ENCODE assay signal across 20 cellular contexts in the genomic region with DNA sequence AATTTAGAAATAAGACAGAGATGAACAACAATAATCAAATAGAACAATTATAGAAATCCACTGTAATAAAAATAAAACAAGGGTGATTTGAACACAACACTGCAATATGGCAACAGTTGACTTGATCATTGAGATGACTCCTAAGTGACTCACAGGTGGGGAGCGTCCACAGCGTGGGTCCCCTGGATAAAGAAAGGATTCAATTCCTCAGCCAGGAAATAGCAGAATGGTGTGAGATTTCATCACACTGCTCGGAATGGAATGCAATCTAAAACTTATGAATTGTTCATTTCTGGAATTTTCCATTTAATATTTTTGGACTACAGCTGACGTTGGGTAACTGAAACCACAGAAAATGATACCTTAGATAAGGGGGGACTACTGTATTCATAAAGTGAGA.
A peak's percentile ranks its signal among the peaks of the same experiment; 100 is the strongest.
DNase-seq lines count a peak whose midpoint lies in the region; ATAC-seq and TF ChIP-seq lines count a peak whose summit lies in the region.
"Had no signal": no experiment of that assay in that cellular context is flagged by ENCODE, and none has a peak within 500 bp of the region (broad histone marks: within the 10 kb centered on the region; RNA-seq: fewer than 3 reads in every experiment).

No MANE protein-coding gene starts in this region.

- peak overlapping the region; percentile 74 for H3K27ac Mint-ChIP-seq in MCF 10A (ENCODE audit: low read depth, unreplicated experiment)
- no peak overlapping the region for H3K27ac Mint-ChIP-seq in activated T-helper 17 cell treated with anti-CD3 and anti-CD28 coated beads, Interleukin-2, amount 50 U/mL, for 72 hours
- H3K27ac Mint-ChIP-seq: activated CD8-positive, alpha-beta memory T cell treated with anti-CD3 and anti-CD28 coated beads, Interleukin-2, amount 10 ng/mL, durations not matched to agents 7 days and 5 days; activated naive CD4-positive, alpha-beta T cell treated with anti-CD3 and anti-CD28 coated beads, Interleukin-2, amount 10 ng/mL, durations not matched to agents 7 days and 5 days; CD8-positive, alpha-beta memory T cell; naive thymus-derived CD8-positive, alpha-beta T cell had no signal

- no peak overlapping the region for H3K4me3 Mint-ChIP-seq in MCF 10A (ENCODE audit: unreplicated experiment)
- no peak overlapping the region for H3K4me3 Mint-ChIP-seq in activated T-helper 17 cell treated with anti-CD3 and anti-CD28 coated beads, Interleukin-2, amount 50 U/mL, for 72 hours
- H3K4me3 Mint-ChIP-seq: activated CD8-positive, alpha-beta memory T cell treated with anti-CD3 and anti-CD28 coated beads, Interleukin-2, amount 10 ng/mL, durations not matched to agents 7 days and 5 days; activated naive CD4-positive, alpha-beta T cell treated with anti-CD3 and anti-CD28 coated beads, Interleukin-2, amount 10 ng/mL, durations not matched to agents 7 days and 5 days; CD8-positive, alpha-beta memory T cell; naive thymus-derived CD8-positive, alpha-beta T cell had no signal

- no peak overlapping the region for H3K4me3 ChIP-seq in breast epithelium
- H3K4me3 ChIP-seq in fibroblast of the aortic adventitia (ENCODE audit: low read depth, low read length): no peak overlapping the region
- H3K4me3 ChIP-seq: left lung, psoas muscle had no signal

- no peaks in the 10 kb centered on the region for H3K36me3 ChIP-seq in breast epithelium
- H3K36me3 ChIP-seq: left lung had no signal

- intact Hi-C loops in MCF 10A (cut with micrococcal nuclease) (loop anchor here (10.0 kb wide), 1 partner anchor 82 kb away; the partner anchor contains the start of gene CNTN3), breast epithelium (cut with DNase I; ENCODE audit: low total_unique reads) (no loop called here)

- DNase-seq in MCF 10A (ENCODE audit: unreplicated experiment) (peak; percentile 75), breast epithelium (ENCODE audit: low spot score in 2 of 2) (no peak), amniotic epithelial cell (ENCODE audit: low read depth) (peak; percentile 0), fibroblast of the aortic adventitia (ENCODE audit: low read depth) (peak; percentile 95), stromal cell of bone marrow (ENCODE audit: low read depth) (peak; percentile 33), DMS114 treated with DMSO at 0.1 percent for 48 hours (lab: John Stamatoyannopoulos, UW; ENCODE audit: unreplicated experiment) (no peak)
- no peak for DNase-seq in stimulated activated naive CD4-positive, alpha-beta T cell treated with Interleukin-2 at 50 U/mL for 16 hours (lab: John Stamatoyannopoulos, UW)
- DNase-seq: activated CD8-positive, alpha-beta memory T cell treated with anti-CD3 and anti-CD28 coated beads, Interleukin-2, amount 10 ng/mL, durations not matched to agents 7 days and 5 days; activated naive CD4-positive, alpha-beta T cell treated with anti-CD3 and anti-CD28 coated beads, Interleukin-2, amount 10 ng/mL, durations not matched to agents 7 days and 5 days; CD8-positive, alpha-beta memory T cell; cerebellar nuclear complex; hypothalamus; left lung; naive thymus-derived CD8-positive, alpha-beta T cell; NCI-H187 treated with DMSO at 0.1 percent for 48 hours; NCI-H748 treated with DMSO at 0.1 percent for 48 hours; psoas muscle; T-helper 2 cell had no signal

- H3K4me1 Mint-ChIP-seq in MCF 10A (ENCODE audit: insufficient read depth, unreplicated experiment): peaks cover 33% of the 10 kb centered on the region
- H3K4me1 Mint-ChIP-seq in activated T-helper 17 cell treated with anti-CD3 and anti-CD28 coated beads, Interleukin-2, amount 50 U/mL, for 72 hours: no peaks in the 10 kb centered on the region
- H3K4me1 Mint-ChIP-seq: activated CD8-positive, alpha-beta memory T cell treated with anti-CD3 and anti-CD28 coated beads, Interleukin-2, amount 10 ng/mL, durations not matched to agents 7 days and 5 days; activated naive CD4-positive, alpha-beta T cell treated with anti-CD3 and anti-CD28 coated beads, Interleukin-2, amount 10 ng/mL, durations not matched to agents 7 days and 5 days; CD8-positive, alpha-beta memory T cell; naive thymus-derived CD8-positive, alpha-beta T cell had no signal

- H3K27me3 Mint-ChIP-seq in MCF 10A (ENCODE audit: insufficient read depth, unreplicated experiment): no peaks in the 10 kb centered on the region
- H3K27me3 Mint-ChIP-seq in activated T-helper 17 cell treated with anti-CD3 and anti-CD28 coated beads, Interleukin-2, amount 50 U/mL, for 72 hours: no peaks in the 10 kb centered on the region
- H3K27me3 Mint-ChIP-seq: activated CD8-positive, alpha-beta memory T cell treated with anti-CD3 and anti-CD28 coated beads, Interleukin-2, amount 10 ng/mL, durations not matched to agents 7 days and 5 days; activated naive CD4-positive, alpha-beta T cell treated with anti-CD3 and anti-CD28 coated beads, Interleukin-2, amount 10 ng/mL, durations not matched to agents 7 days and 5 days; CD8-positive, alpha-beta memory T cell; naive thymus-derived CD8-positive, alpha-beta T cell had no signal

- H3K36me3 Mint-ChIP-seq in MCF 10A (ENCODE audit: insufficient read depth, unreplicated experiment): no peaks in the 10 kb centered on the region
- H3K36me3 Mint-ChIP-seq in activated T-helper 17 cell treated with anti-CD3 and anti-CD28 coated beads, Interleukin-2, amount 50 U/mL, for 72 hours (ENCODE audit: low read depth): no peaks in the 10 kb centered on the region
- H3K36me3 Mint-ChIP-seq: activated CD8-positive, alpha-beta memory T cell treated with anti-CD3 and anti-CD28 coated beads, Interleukin-2, amount 10 ng/mL, durations not matched to agents 7 days and 5 days; activated naive CD4-positive, alpha-beta T cell treated with anti-CD3 and anti-CD28 coated beads, Interleukin-2, amount 10 ng/mL, durations not matched to agents 7 days and 5 days; CD8-positive, alpha-beta memory T cell; naive thymus-derived CD8-positive, alpha-beta T cell had no signal

- no peak for ATAC-seq in activated T-helper 17 cell treated with anti-CD3 and anti-CD28 coated beads, Interleukin-2, amount 50 U/mL, for 72 hours (replicated peaks)
- ATAC-seq: activated CD8-positive, alpha-beta memory T cell treated with anti-CD3 and anti-CD28 coated beads, Interleukin-2, amount 10 ng/mL, durations not matched to agents 7 days and 5 days; left lung; naive thymus-derived CD8-positive, alpha-beta T cell had no signal

- H3K27me3 ChIP-seq in breast epithelium: no peaks in the 10 kb centered on the region
- H3K27me3 ChIP-seq: left lung had no signal

- no peaks in the 10 kb centered on the region for H3K9me3 Mint-ChIP-seq in MCF 10A (ENCODE audit: unreplicated experiment)
- peaks cover 14% of the 10 kb centered on the region for H3K9me3 Mint-ChIP-seq in activated T-helper 17 cell treated with anti-CD3 and anti-CD28 coated beads, Interleukin-2, amount 50 U/mL, for 72 hours

- TF ChIP-seq POLR2A in breast epithelium (IDR thresholded peaks at IDR 0.05): no peak

- no peak for TF ChIP-seq CTCF in MCF 10A (IDR thresholded peaks at IDR 0.05; ENCODE audit: unreplicated experiment)
- TF ChIP-seq CTCF in breast epithelium (IDR thresholded peaks at IDR 0.05): no peak
- no peak for TF ChIP-seq CTCF in fibroblast of the aortic adventitia (IDR thresholded peaks at IDR 0.05; ENCODE audit: insufficient read depth, low read length)

- H3K9me3 ChIP-seq in breast epithelium: no peaks in the 10 kb centered on the region
- H3K9me3 ChIP-seq: left lung, psoas muscle had no signal

- H3K27ac ChIP-seq in breast epithelium: no peak overlapping the region
- H3K27ac ChIP-seq: 22Rv1, left lung, psoas muscle had no signal

- CTCF ChIA-PET in MCF 10A (lab: Yijun Ruan, JAX): no interaction called here

- no TSS peak for BruUV-seq in MCF 10A (replicated peaks; lab: Mats Ljungman, UMichigan)

- POLR2A ChIA-PET in MCF 10A (lab: Yijun Ruan, JAX): no interaction called here

- H3K4me1 ChIP-seq in breast epithelium: no peaks in the 10 kb centered on the region
- H3K4me1 ChIP-seq: left lung, psoas muscle had no signal

Comparison
In these comparisons a context has a peak if more than half of its experiments do, and no peak if none do; other contexts are left out.
1. DNase-seq: peak in MCF 10A (single experiment), amniotic epithelial cell (single experiment), fibroblast of the aortic adventitia (single experiment) and stromal cell of bone marrow (single experiment); none in breast epithelium (0 of 2), DMS114 treated with DMSO at 0.1 percent for 48 hours (single experiment) and stimulated activated naive CD4-positive, alpha-beta T cell treated with Interleukin-2 at 50 U/mL for 16 hours (single experiment).